ENCODE assay signal across 8 cellular contexts in genomic region chr19:44003461-44004134, GRCh38. TPM values are rescaled to one million over a fixed set of nuclear protein-coding genes. Genes with fewer than 3 reads are reported as not detected.
A peak's percentile ranks its signal among the peaks of the same experiment; 100 is the strongest.
DNase-seq lines count a peak whose midpoint lies in the region; ATAC-seq, FAIRE-seq and TF ChIP-seq lines count a peak whose summit lies in the region.

No MANE protein-coding gene starts in this region.

- H3K27me3 ChIP-seq in HCT116 (ENCODE audit: insufficient read depth, low read length) (no peaks in the 10 kb centered on the region), OCI-LY1 (ENCODE audit: insufficient read depth, low read length) (no peaks in the 10 kb centered on the region), HepG2 (ENCODE audit: control insufficient read depth in 1 of 2, insufficient read depth in 2 of 2, low read length in 2 of 2) (no peaks in the 10 kb centered on the region; a peak in 1 of 5 replicates), thymus (ENCODE audit: control insufficient read depth, insufficient read depth) (no peaks in the 10 kb centered on the region)

- no peaks in the 10 kb centered on the region for H3K9me2 ChIP-seq in HCT116 (ENCODE audit: insufficient read depth)
- H3K9me2 ChIP-seq in OCI-LY1 (ENCODE audit: low read depth, low read length), result no peaks in the 10 kb centered on the region

- H3K4me3 ChIP-seq in GM12864 (ENCODE audit: low read depth, low read length) (peak overlapping the region; percentile 78), HCT116 (replicated peaks in 1 of 2; ENCODE audit: low read depth in 1 of 2, low read length in 2 of 2) (peak overlapping the region; percentile 86 to 88), OCI-LY1 (ENCODE audit: low read depth, low read length, poor library complexity, severe bottlenecking) (peak overlapping the region; percentile 76), HepG2 (replicated peaks in 1 of 3; ENCODE audit: insufficient read depth in 1 of 3, low read depth in 2 of 3, low read length in 3 of 3) (peak overlapping the region; percentile 70 to 95 (median 81)), thymus (ENCODE audit: low read length) (peak overlapping the region; percentile 73)

- peak overlapping the region; percentile 90 for H3K27ac Mint-ChIP-seq in central memory CD8-positive, alpha-beta T cell (ENCODE audit: low read depth)

- POLR2A ChIA-PET in HCT116 (lab: Charles Lee), result no interaction called here
- POLR2A ChIA-PET in HepG2 (lab: Yijun Ruan, JAX), result interaction anchor here (1.3 to 2.2 kb wide), 3 partner anchors 48 to 177 kb away, joined by 6 to 11 read pairs (median 8); partner anchors contain the start of genes ZNF223, ZNF283 and ZNF45

- H3K4me1 ChIP-seq in HCT116 (ENCODE audit: control insufficient read depth in 1 of 2, insufficient read depth in 2 of 2, low read length in 2 of 2) (peaks cover 0 to 13% of the 10 kb centered on the region in 2 experiments; a peak in 2 of 4 replicates), OCI-LY1 (ENCODE audit: insufficient read depth, low read length, severe bottlenecking) (peaks cover 11% of the 10 kb centered on the region), HepG2 (ENCODE audit: insufficient read depth, low read length) (peaks cover 6% of the 10 kb centered on the region), thymus (ENCODE audit: control insufficient read depth, insufficient read depth, low read length) (peaks cover 10% of the 10 kb centered on the region)

- H3K27me3 Mint-ChIP-seq in central memory CD8-positive, alpha-beta T cell, result no peaks in the 10 kb centered on the region

- H3K9me3 Mint-ChIP-seq in central memory CD8-positive, alpha-beta T cell, result peaks cover 20% of the 10 kb centered on the region

- peak overlapping the region; percentile 96 for H3K4me3 Mint-ChIP-seq in central memory CD8-positive, alpha-beta T cell

- H3K36me3 ChIP-seq in HCT116 (ENCODE audit: control insufficient read depth in 1 of 2, insufficient read depth in 2 of 2, low read length in 2 of 2), result peaks cover 0 to 2% of the 10 kb centered on the region in 2 experiments; a peak in 2 of 4 replicates
- H3K36me3 ChIP-seq in OCI-LY1 (ENCODE audit: insufficient read depth, low read length), result peaks cover 15% of the 10 kb centered on the region
- H3K36me3 ChIP-seq in HepG2 (replicated peaks in 1 of 2; ENCODE audit: control insufficient read depth in 1 of 2, insufficient read depth in 2 of 2, low read length in 2 of 2), result peaks cover 0 to 15% of the 10 kb centered on the region in 2 experiments; a peak in 4 of 5 replicates
- peaks cover 18% of the 10 kb centered on the region for H3K36me3 ChIP-seq in thymus (ENCODE audit: control insufficient read depth, insufficient read depth)

- H3K79me2 ChIP-seq in HCT116 (ENCODE audit: insufficient read depth, low read length), result no peaks in the 10 kb centered on the region; the same call in 1 of the 2 replicates
- H3K79me2 ChIP-seq in OCI-LY1 (ENCODE audit: insufficient read depth, low read length), result no peaks in the 10 kb centered on the region
- H3K79me2 ChIP-seq in HepG2 (ENCODE audit: insufficient read depth, low read length), result peaks cover 2% of the 10 kb centered on the region

- BruUV-seq in HCT116 (replicated peaks; lab: Mats Ljungman, UMichigan) (no TSS peak), HepG2 (replicated peaks; lab: Mats Ljungman, UMichigan) (no TSS peak)

- H3K4me2 ChIP-seq in HCT116 (ENCODE audit: low read length), result peak overlapping the region; percentile 93
- peak overlapping the region; percentile 77 for H3K4me2 ChIP-seq in OCI-LY1 (ENCODE audit: low read length)
- H3K4me2 ChIP-seq in HepG2 (ENCODE audit: low read depth, low read length), result peak overlapping the region; percentile 80

- in situ Hi-C loops in HepG2 (cut with HindIII; ENCODE audit: extremely low pct_ligation_motif_present, low pct_unique_long_range_greater_than_20kb), result no loop called here

- H3K9me3 ChIP-seq in HCT116 (ENCODE audit: control insufficient read depth in 1 of 2, insufficient read depth in 1 of 2, low read depth in 1 of 2, low read length in 2 of 2) (no peaks in the 10 kb centered on the region; a peak in 1 of 4 replicates), OCI-LY1 (ENCODE audit: low read length) (0 out of 2 replicates have a peak, but pooled peaks cover 8% of the 10 kb centered on the region), HepG2 (ENCODE audit: low read length) (no peaks in the 10 kb centered on the region), thymus (ENCODE audit: control insufficient read depth) (peaks cover 6% of the 10 kb centered on the region)

- intact Hi-C loops in HCT116 (cut with micrococcal nuclease) (loop anchor here (2.0 kb wide), 1 partner anchor 91 kb away; the partner anchor contains the start of gene ZNF224), HepG2 (cut with micrococcal nuclease; ENCODE audit: unreplicated experiment) (loop anchor here (2.0 to 10.0 kb wide), 4 partner anchors 69 to 139 kb away; partner anchors contain the start of genes ZNF225, ZNF234, ZNF284 and ZNF45)

- TF ChIP-seq RAD21 in HCT116 (IDR thresholded peaks at IDR 0.05; ENCODE audit: low read depth) (no peak), HepG2 (CRISPR knock-in tag; IDR thresholded peaks at IDR 0.05) (no peak)

- peaks cover 17% of the 10 kb centered on the region for H3K36me3 Mint-ChIP-seq in central memory CD8-positive, alpha-beta T cell (ENCODE audit: insufficient read depth)

- CTCF ChIA-PET in HCT116 (lab: Charles Lee) (no interaction called here), HepG2 (lab: Yijun Ruan, JAX; ENCODE audit: low intra/inter-chr PET ratio, low total read pairs) (no interaction called here)

- H3F3A ChIP-seq in OCI-LY1 (ENCODE audit: insufficient read depth, low read length), result no peaks in the 10 kb centered on the region

- no peak overlapping the region for H3K27ac ChIP-seq in HCT116 (ENCODE audit: low read depth, low read length)
- H3K27ac ChIP-seq in OCI-LY1 (ENCODE audit: low read depth, low read length, poor library complexity, severe bottlenecking), result no peak overlapping the region
- peak overlapping the region; percentile 60 for H3K27ac ChIP-seq in HepG2 (ENCODE audit: extremely low read length, insufficient read depth, low read length)
- H3K27ac ChIP-seq in thymus (ENCODE audit: low read depth), result peak overlapping the region; percentile 25

- peaks cover 32% of the 10 kb centered on the region for H3K4me1 Mint-ChIP-seq in central memory CD8-positive, alpha-beta T cell

- peak; percentile 22 for TF ChIP-seq CTCF in GM12864 (IDR thresholded peaks at IDR 0.05; ENCODE audit: low read depth, low read length, missing control alignments)
- TF ChIP-seq CTCF in HCT116 (IDR thresholded peaks at IDR 0.05 in 2 of 3, conservative IDR thresholded peaks at IDR 0.05 in 1 of 3; ENCODE audit: borderline replicate concordance in 1 of 3, insufficient read depth in 1 of 3, low read depth in 2 of 3, low read length in 2 of 3), result no peak
- TF ChIP-seq CTCF in OCI-LY1 (IDR thresholded peaks at IDR 0.05; ENCODE audit: low read length), result no peak
- no peak for TF ChIP-seq CTCF in HepG2 (CRISPR knock-in tag; IDR thresholded peaks at IDR 0.05)

- H2AFZ ChIP-seq in HCT116 (ENCODE audit: low read depth, low read length, poor library complexity, severe bottlenecking) (peak overlapping the region; percentile 65), OCI-LY1 (ENCODE audit: low read length) (no peak overlapping the region), HepG2 (ENCODE audit: low read length) (peak overlapping the region; percentile 87)

- FAIRE-seq in HepG2 (lab: Jason Lieb, UNC), result peak; percentile 59

- 4% methylated on average over 8 of the region's 19 CpGs for WGBS in HepG2 (ENCODE audit: low lambda C conversion rate)
- 22% methylated on average over 19 of the region's 19 CpGs for WGBS in thymus

- H3K9ac ChIP-seq in HCT116 (ENCODE audit: low read length) (peak overlapping the region; percentile 51), OCI-LY1 (ENCODE audit: low read length) (peak overlapping the region; percentile 69), HepG2 (ENCODE audit: insufficient read depth, low read depth, low read length) (peak overlapping the region; percentile 70)

- DNase-seq in GM12864 (ENCODE audit: low read depth) (no peak), HCT116 (ENCODE audit: low read depth, low spot score) (no peak), HepG2 (ENCODE audit: low spot score) (peak; percentile 8), HPDE6-E6E7 (ENCODE audit: extremely low spot score) (no peak), GOT3 (lab: John Stamatoyannopoulos, UW) (no peak)
- DNase-seq in central memory CD8-positive, alpha-beta T cell (ENCODE audit: low spot score in 2 of 2), result no peak

- RAD21 ChIA-PET in HCT116 (lab: Charles Lee; ENCODE audit: low non-redundant PET in 1 of 2, low total read pairs in 2 of 2, uncharacterized antibody in 2 of 2, unreplicated experiment in 2 of 2), result no interaction called here

- ATAC-seq in HCT116 (peak; percentile 35), HepG2 (peak; percentile 57)
- ATAC-seq in central memory CD8-positive, alpha-beta T cell (replicated peaks; ENCODE audit: extremely low read depth, poor library complexity, severe bottlenecking), result peak; percentile 48

- TF ChIP-seq EP300 in HepG2 (IDR thresholded peaks at IDR 0.05; ENCODE audit: low read depth in 2 of 2, low read length in 2 of 2) (no peak), HepG2 (CRISPR knock-in tag; IDR thresholded peaks at IDR 0.05; ENCODE audit: borderline replicate concordance) (no peak)

- H4K20me1 ChIP-seq in HCT116 (ENCODE audit: insufficient read depth), result no peaks in the 10 kb centered on the region
- no peaks in the 10 kb centered on the region for H4K20me1 ChIP-seq in OCI-LY1 (ENCODE audit: insufficient read depth, low read length)
- H4K20me1 ChIP-seq in HepG2 (ENCODE audit: insufficient read depth, low read length), result no peaks in the 10 kb centered on the region

- TF ChIP-seq POLR2A in HCT116 (IDR thresholded peaks at IDR 0.05; ENCODE audit: borderline replicate concordance, extremely low read depth, insufficient read depth, insufficient read length) (no peak), HepG2 (IDR thresholded peaks at IDR 0.05; ENCODE audit: insufficient read depth in 1 of 2, low read depth in 2 of 2, low read length in 2 of 2) (no peak)

RNA-seq across cellular contexts. Expression of gene ZNF230, which starts 0.8 kb away (rescaled TPM):
- total RNA-seq in HCT116 (2021; ENCODE audit: unreplicated experiment), result 2.8 TPM
- 1.8 and 1.9 TPM in 2 replicates for polyA plus RNA-seq in HCT116 (2012)
- 5.5 and 6.0 TPM in 2 replicates for total RNA-seq in HepG2 (2016; rRNA removed; fragmentation: Illumina TruSeq; extraction: Trizol)
- 1.1 and 1.6 TPM in 2 replicates for total RNA-seq in HepG2 (2016; cell fraction: cytosol; rRNA removed; fragmentation: Illumina TruSeq; extraction: Trizol; ENCODE audit: low read depth)
- 4.5 and 5.1 TPM in 2 replicates for total RNA-seq in HepG2 (2016; cell fraction: insoluble cytoplasmic fraction; rRNA removed; fragmentation: Illumina TruSeq; extraction: Trizol)
- 2.8 and 3.3 TPM in 2 replicates for total RNA-seq in HepG2 (2016; cell fraction: membrane; rRNA removed; fragmentation: Illumina TruSeq; extraction: Trizol)
- 5.5 and 6.0 TPM in 2 replicates for total RNA-seq in HepG2 (2016; cell fraction: nucleus; rRNA removed; fragmentation: Illumina TruSeq; extraction: Trizol)
- 2.4 TPM in 2 replicates for polyA plus RNA-seq in HepG2 (2011; rRNA removed)
- polyA plus RNA-seq in HepG2 (2011; cell fraction: cytosol; rRNA removed), result 0.86 and 1.4 TPM in 2 replicates
- 2.3 and 3.8 TPM in 2 replicates for polyA plus RNA-seq in HepG2 (2011; cell fraction: nucleus; rRNA removed)
- polyA plus RNA-seq in HepG2 (2012), result 1.7 and 2.8 TPM in 2 replicates
- polyA plus RNA-seq in HepG2 (2016; cell fraction: cytosol; fragmentation: Illumina TruSeq; extraction: Trizol; ENCODE audit: low read depth), result 0.20 and 0.24 TPM in 2 replicates
- polyA plus RNA-seq in HepG2 (2016; cell fraction: insoluble cytoplasmic fraction; fragmentation: Illumina TruSeq; extraction: Trizol; ENCODE audit: low read depth), result 3.5 and 4.2 TPM in 2 replicates
- polyA plus RNA-seq in HepG2 (2016; cell fraction: membrane; fragmentation: Illumina TruSeq; extraction: Trizol; ENCODE audit: low read depth), result 0.80 and 1.0 TPM in 2 replicates
- polyA plus RNA-seq in HepG2 (2016; cell fraction: nucleus; fragmentation: Illumina TruSeq; extraction: Trizol; ENCODE audit: insufficient read depth, low read depth), result 8.9 TPM in 2 replicates
- polyA minus RNA-seq in HepG2 (2011; rRNA and poly(A)+ RNA removed; ENCODE audit: low replicate concordance), result 1.9 and 4.8 TPM in 2 replicates
- 1.1 and 2.4 TPM in 2 replicates for polyA minus RNA-seq in HepG2 (2011; cell fraction: cytosol; rRNA and poly(A)+ RNA removed)
- 4.6 and 5.7 TPM in 2 replicates for polyA minus RNA-seq in HepG2 (2011; cell fraction: nucleus; rRNA and poly(A)+ RNA removed)
- polyA plus RNA-seq in thymus, result 5.5 TPM

RNA-seq across cellular contexts. Expression of gene ZNF155, which starts 19.6 kb away (rescaled TPM):
- total RNA-seq in HCT116 (2021; ENCODE audit: unreplicated experiment) (2.2 TPM), HepG2 (2016; rRNA removed; fragmentation: Illumina TruSeq; extraction: Trizol) (2.8 and 3.6 TPM in 2 replicates)
- 0.67 and 1.2 TPM in 2 replicates for polyA plus RNA-seq in HCT116 (2012)
- total RNA-seq in HepG2 (2016; cell fraction: cytosol; rRNA removed; fragmentation: Illumina TruSeq; extraction: Trizol; ENCODE audit: low read depth), result 0.71 and 0.88 TPM in 2 replicates
- 2.6 and 3.2 TPM in 2 replicates for total RNA-seq in HepG2 (2016; cell fraction: insoluble cytoplasmic fraction; rRNA removed; fragmentation: Illumina TruSeq; extraction: Trizol)
- 1.9 and 2.9 TPM in 2 replicates for total RNA-seq in HepG2 (2016; cell fraction: membrane; rRNA removed; fragmentation: Illumina TruSeq; extraction: Trizol)
- 4.7 and 4.9 TPM in 2 replicates for total RNA-seq in HepG2 (2016; cell fraction: nucleus; rRNA removed; fragmentation: Illumina TruSeq; extraction: Trizol)
- polyA plus RNA-seq in HepG2 (2011; rRNA removed) (2.3 and 2.5 TPM in 2 replicates), thymus (8.6 TPM)
- 0.66 and 0.96 TPM in 2 replicates for polyA plus RNA-seq in HepG2 (2011; cell fraction: cytosol; rRNA removed)
- 2.4 and 3.5 TPM in 2 replicates for polyA plus RNA-seq in HepG2 (2011; cell fraction: nucleus; rRNA removed)
- 2.1 and 2.7 TPM in 2 replicates for polyA plus RNA-seq in HepG2 (2012)
- polyA plus RNA-seq in HepG2 (2016; cell fraction: cytosol; fragmentation: Illumina TruSeq; extraction: Trizol; ENCODE audit: low read depth), result 0.25 and 0.43 TPM in 2 replicates
- polyA plus RNA-seq in HepG2 (2016; cell fraction: insoluble cytoplasmic fraction; fragmentation: Illumina TruSeq; extraction: Trizol; ENCODE audit: low read depth), result 2.1 and 3.0 TPM in 2 replicates
- 0.54 and 0.83 TPM in 2 replicates for polyA plus RNA-seq in HepG2 (2016; cell fraction: membrane; fragmentation: Illumina TruSeq; extraction: Trizol; ENCODE audit: low read depth)
- 6.7 and 6.8 TPM in 2 replicates for polyA plus RNA-seq in HepG2 (2016; cell fraction: nucleus; fragmentation: Illumina TruSeq; extraction: Trizol; ENCODE audit: insufficient read depth, low read depth)
- polyA minus RNA-seq in HepG2 (2011; rRNA and poly(A)+ RNA removed; ENCODE audit: low replicate concordance), result 1.2 and 2.0 TPM in 2 replicates
- 0.88 and 1.8 TPM in 2 replicates for polyA minus RNA-seq in HepG2 (2011; cell fraction: cytosol; rRNA and poly(A)+ RNA removed)
- polyA minus RNA-seq in HepG2 (2011; cell fraction: nucleus; rRNA and poly(A)+ RNA removed), result 5.2 and 9.3 TPM in 2 replicates

RNA-seq across cellular contexts. Expression of gene ZNF222, which starts 21.6 kb away (rescaled TPM):
- 3.0 TPM for total RNA-seq in HCT116 (2021; ENCODE audit: unreplicated experiment)
- polyA plus RNA-seq in HCT116 (2012), result 1.7 and 2.3 TPM in 2 replicates
- total RNA-seq in HepG2 (2016; rRNA removed; fragmentation: Illumina TruSeq; extraction: Trizol), result 6.1 and 6.2 TPM in 2 replicates
- total RNA-seq in HepG2 (2016; cell fraction: cytosol; rRNA removed; fragmentation: Illumina TruSeq; extraction: Trizol; ENCODE audit: low read depth), result 3.1 and 3.3 TPM in 2 replicates
- 6.0 and 7.2 TPM in 2 replicates for total RNA-seq in HepG2 (2016; cell fraction: insoluble cytoplasmic fraction; rRNA removed; fragmentation: Illumina TruSeq; extraction: Trizol)
- total RNA-seq in HepG2 (2016; cell fraction: membrane; rRNA removed; fragmentation: Illumina TruSeq; extraction: Trizol), result 5.8 and 6.4 TPM in 2 replicates
- total RNA-seq in HepG2 (2016; cell fraction: nucleus; rRNA removed; fragmentation: Illumina TruSeq; extraction: Trizol), result 3.9 and 4.8 TPM in 2 replicates
- polyA plus RNA-seq in HepG2 (2011; rRNA removed), result 2.2 TPM in 2 replicates
- polyA plus RNA-seq in HepG2 (2011; cell fraction: cytosol; rRNA removed), result 1.1 and 3.2 TPM in 2 replicates
- 2.9 and 3.3 TPM in 2 replicates for polyA plus RNA-seq in HepG2 (2011; cell fraction: nucleus; rRNA removed)
- polyA plus RNA-seq in HepG2 (2012), result 2.9 and 3.4 TPM in 2 replicates
- 0.82 and 1.3 TPM in 2 replicates for polyA plus RNA-seq in HepG2 (2016; cell fraction: cytosol; fragmentation: Illumina TruSeq; extraction: Trizol; ENCODE audit: low read depth)
- polyA plus RNA-seq in HepG2 (2016; cell fraction: insoluble cytoplasmic fraction; fragmentation: Illumina TruSeq; extraction: Trizol; ENCODE audit: low read depth), result 4.0 and 4.9 TPM in 2 replicates
- polyA plus RNA-seq in HepG2 (2016; cell fraction: membrane; fragmentation: Illumina TruSeq; extraction: Trizol; ENCODE audit: low read depth), result 0.93 and 1.3 TPM in 2 replicates
- 6.0 and 8.8 TPM in 2 replicates for polyA plus RNA-seq in HepG2 (2016; cell fraction: nucleus; fragmentation: Illumina TruSeq; extraction: Trizol; ENCODE audit: insufficient read depth, low read depth)
- 1.6 and 3.2 TPM in 2 replicates for polyA minus RNA-seq in HepG2 (2011; rRNA and poly(A)+ RNA removed; ENCODE audit: low replicate concordance)
- polyA minus RNA-seq in HepG2 (2011; cell fraction: cytosol; rRNA and poly(A)+ RNA removed), result 1.1 and 1.3 TPM in 2 replicates
- polyA minus RNA-seq in HepG2 (2011; cell fraction: nucleus; rRNA and poly(A)+ RNA removed), result 4.0 and 7.8 TPM in 2 replicates
- polyA plus RNA-seq in thymus, result 7.5 TPM

RNA-seq across cellular contexts. Expression of gene ZNF223, which starts 48.2 kb away (rescaled TPM):
- total RNA-seq in HCT116 (2021; ENCODE audit: unreplicated experiment), result 0.27 TPM
- 0.02 TPM in 1 of 2 replicates, not detected in the other for polyA plus RNA-seq in HCT116 (2012)
- total RNA-seq in HepG2 (2016; rRNA removed; fragmentation: Illumina TruSeq; extraction: Trizol), result 4.8 and 5.6 TPM in 2 replicates
- 0.61 and 0.79 TPM in 2 replicates for total RNA-seq in HepG2 (2016; cell fraction: cytosol; rRNA removed; fragmentation: Illumina TruSeq; extraction: Trizol; ENCODE audit: low read depth)
- total RNA-seq in HepG2 (2016; cell fraction: insoluble cytoplasmic fraction; rRNA removed; fragmentation: Illumina TruSeq; extraction: Trizol), result 4.7 and 7.0 TPM in 2 replicates
- total RNA-seq in HepG2 (2016; cell fraction: membrane; rRNA removed; fragmentation: Illumina TruSeq; extraction: Trizol), result 2.3 and 3.2 TPM in 2 replicates
- total RNA-seq in HepG2 (2016; cell fraction: nucleus; rRNA removed; fragmentation: Illumina TruSeq; extraction: Trizol), result 4.8 and 4.9 TPM in 2 replicates
- 2.0 and 2.2 TPM in 2 replicates for polyA plus RNA-seq in HepG2 (2011; rRNA removed)
- 0.64 and 1.9 TPM in 2 replicates for polyA plus RNA-seq in HepG2 (2011; cell fraction: cytosol; rRNA removed)
- polyA plus RNA-seq in HepG2 (2011; cell fraction: nucleus; rRNA removed), result 2.8 and 3.6 TPM in 2 replicates
- 2.2 and 2.8 TPM in 2 replicates for polyA plus RNA-seq in HepG2 (2012)
- 0.11 and 0.19 TPM in 2 replicates for polyA plus RNA-seq in HepG2 (2016; cell fraction: cytosol; fragmentation: Illumina TruSeq; extraction: Trizol; ENCODE audit: low read depth)
- polyA plus RNA-seq in HepG2 (2016; cell fraction: insoluble cytoplasmic fraction; fragmentation: Illumina TruSeq; extraction: Trizol; ENCODE audit: low read depth), result 2.9 and 3.7 TPM in 2 replicates
- 0.66 and 0.68 TPM in 2 replicates for polyA plus RNA-seq in HepG2 (2016; cell fraction: membrane; fragmentation: Illumina TruSeq; extraction: Trizol; ENCODE audit: low read depth)
- polyA plus RNA-seq in HepG2 (2016; cell fraction: nucleus; fragmentation: Illumina TruSeq; extraction: Trizol; ENCODE audit: insufficient read depth, low read depth), result 5.2 and 9.6 TPM in 2 replicates
- polyA minus RNA-seq in HepG2 (2011; rRNA and poly(A)+ RNA removed; ENCODE audit: low replicate concordance), result 0.87 and 2.0 TPM in 2 replicates
- 0.99 and 1.8 TPM in 2 replicates for polyA minus RNA-seq in HepG2 (2011; cell fraction: cytosol; rRNA and poly(A)+ RNA removed)
- 4.5 and 11.2 TPM in 2 replicates for polyA minus RNA-seq in HepG2 (2011; cell fraction: nucleus; rRNA and poly(A)+ RNA removed)
- 5.0 TPM for polyA plus RNA-seq in thymus

RNA-seq across cellular contexts. Expression of gene ZNF221, which starts 52.6 kb away (rescaled TPM):
- total RNA-seq in HCT116 (2021; ENCODE audit: unreplicated experiment), result 2.5 TPM
- polyA plus RNA-seq in HCT116 (2012), result 0.67 and 1.5 TPM in 2 replicates
- total RNA-seq in HepG2 (2016; rRNA removed; fragmentation: Illumina TruSeq; extraction: Trizol), result 3.4 and 4.5 TPM in 2 replicates
- 0.51 and 0.71 TPM in 2 replicates for total RNA-seq in HepG2 (2016; cell fraction: cytosol; rRNA removed; fragmentation: Illumina TruSeq; extraction: Trizol; ENCODE audit: low read depth)
- 3.4 and 3.9 TPM in 2 replicates for total RNA-seq in HepG2 (2016; cell fraction: insoluble cytoplasmic fraction; rRNA removed; fragmentation: Illumina TruSeq; extraction: Trizol)
- total RNA-seq in HepG2 (2016; cell fraction: membrane; rRNA removed; fragmentation: Illumina TruSeq; extraction: Trizol), result 1.6 and 1.7 TPM in 2 replicates
- total RNA-seq in HepG2 (2016; cell fraction: nucleus; rRNA removed; fragmentation: Illumina TruSeq; extraction: Trizol), result 6.2 TPM in 2 replicates
- 0.40 and 0.48 TPM in 2 replicates for polyA plus RNA-seq in HepG2 (2011; rRNA removed)
- polyA plus RNA-seq in HepG2 (2011; cell fraction: cytosol; rRNA removed), result 0.17 and 0.35 TPM in 2 replicates
- 1.0 and 2.0 TPM in 2 replicates for polyA plus RNA-seq in HepG2 (2011; cell fraction: nucleus; rRNA removed)
- polyA plus RNA-seq in HepG2 (2012), result 0.73 and 1.4 TPM in 2 replicates
- polyA plus RNA-seq in HepG2 (2016; cell fraction: cytosol; fragmentation: Illumina TruSeq; extraction: Trizol; ENCODE audit: low read depth), result 0.12 TPM in 1 of 2 replicates, not detected in the other
- polyA plus RNA-seq in HepG2 (2016; cell fraction: insoluble cytoplasmic fraction; fragmentation: Illumina TruSeq; extraction: Trizol; ENCODE audit: low read depth), result 0.53 and 0.87 TPM in 2 replicates
- polyA plus RNA-seq in HepG2 (2016; cell fraction: membrane; fragmentation: Illumina TruSeq; extraction: Trizol; ENCODE audit: low read depth), result not detected in 2 replicates
- 3.3 and 3.4 TPM in 2 replicates for polyA plus RNA-seq in HepG2 (2016; cell fraction: nucleus; fragmentation: Illumina TruSeq; extraction: Trizol; ENCODE audit: insufficient read depth, low read depth)
- 0.40 and 1.2 TPM in 2 replicates for polyA minus RNA-seq in HepG2 (2011; rRNA and poly(A)+ RNA removed; ENCODE audit: low replicate concordance)
- polyA minus RNA-seq in HepG2 (2011; cell fraction: cytosol; rRNA and poly(A)+ RNA removed), result 1.6 and 1.9 TPM in 2 replicates
- 8.4 and 13.6 TPM in 2 replicates for polyA minus RNA-seq in HepG2 (2011; cell fraction: nucleus; rRNA and poly(A)+ RNA removed)
- 1.1 TPM for polyA plus RNA-seq in thymus

Comparison
In these comparisons a context has a peak if more than half of its experiments do, and no peak if none do; other contexts are left out.
1. H3K27ac ChIP-seq: peak in HepG2 (single experiment) and thymus (single experiment); none in HCT116 (single experiment) and OCI-LY1 (single experiment).
2. Peak in every context shown above with its lines, with median percentiles within 50 percentile points of each other: H3K4me3 ChIP-seq, ATAC-seq, H3K4me2 ChIP-seq and H3K9ac ChIP-seq.